In genomic region chr10:73773152-73773879, GRCh38 we compare ENCODE assay signal across 8 cellular contexts. TPM values are rescaled to one million over a fixed set of nuclear protein-coding genes. Genes with fewer than 3 reads are reported as not detected.
DNase-seq lines count a peak whose midpoint lies in the region; ATAC-seq and TF ChIP-seq lines count a peak whose summit lies in the region.

No MANE protein-coding gene starts in this region.

- peak overlapping the region; percentile 72 to 90 (median 88) for H3K4me3 ChIP-seq in esophagus squamous epithelium
- peak overlapping the region; percentile 69 for H3K4me3 ChIP-seq in parathyroid adenoma (ENCODE audit: low read depth, low read length)

- peaks cover 26 to 39% (median 27%) of the 10 kb centered on the region in 3 donors for H3K4me1 ChIP-seq in esophagus squamous epithelium
- H3K4me1 ChIP-seq in parathyroid adenoma = peaks cover 3% of the 10 kb centered on the region

- H3K36me3 Mint-ChIP-seq in T-helper 17 cell (ENCODE audit: low read depth) = peaks cover 8% of the 10 kb centered on the region

- H3K9ac ChIP-seq in parathyroid adenoma = no peak overlapping the region

- in situ Hi-C loops in ACHN (cut with HindIII; ENCODE audit: low pct_ligation_motif_present, low pct_unique_long_range_greater_than_20kb, low sequenced_read_pairs) = no loop called here

- 0 to 3% methylated on average over 8 of the region's 29 CpGs for WGBS in esophagus squamous epithelium, 2 donors

- ATAC-seq in GM19455 (IDR thresholded peaks at IDR 0.05; ENCODE audit: unreplicated experiment) = peak; percentile 5
- peak; percentile 4 for ATAC-seq in T-helper 17 cell
- no peak for ATAC-seq in HG03565 (IDR thresholded peaks at IDR 0.05; ENCODE audit: unreplicated experiment)

- H3K27me3 Mint-ChIP-seq in T-helper 17 cell = no peaks in the 10 kb centered on the region

- H3K27ac ChIP-seq in esophagus squamous epithelium (peak overlapping the region; percentile 96 to 99 (median 97)), parathyroid adenoma (peak overlapping the region; percentile 91)

- H3K36me3 ChIP-seq in esophagus squamous epithelium = peaks cover 18 to 74% (median 19%) of the 10 kb centered on the region in 3 donors
- no peaks in the 10 kb centered on the region for H3K36me3 ChIP-seq in parathyroid adenoma (ENCODE audit: control insufficient read depth, insufficient read depth, low read length)

- H3K4me3 Mint-ChIP-seq in T-helper 17 cell = peak overlapping the region; percentile 96

- H3K4me1 Mint-ChIP-seq in T-helper 17 cell = peaks cover 47% of the 10 kb centered on the region

- TF ChIP-seq POLR2A in esophagus squamous epithelium (IDR thresholded peaks at IDR 0.05) = no peak

- DNase-seq in ACHN (peak; percentile 19), T-helper 17 cell (no peak), esophagus squamous epithelium (lab: John Stamatoyannopoulos, UW) (no peak), HuH-7 (ENCODE audit: low spot score) (no peak), iPS-NIHi7 (ENCODE audit: extremely low spot score) (no peak)

- peak overlapping the region; percentile 93 for H2AFZ ChIP-seq in parathyroid adenoma

- intact Hi-C loops in esophagus squamous epithelium (cut with DNase I) = no loop called here

- no peak for TF ChIP-seq CTCF in esophagus squamous epithelium (IDR thresholded peaks at IDR 0.05)
- no peak for TF ChIP-seq CTCF in parathyroid adenoma (IDR thresholded peaks at IDR 0.05)

- peak overlapping the region; percentile 87 for H3K4me2 ChIP-seq in parathyroid adenoma (ENCODE audit: low read length)

- peak overlapping the region; percentile 85 for H3K27ac Mint-ChIP-seq in T-helper 17 cell

- H3K79me2 ChIP-seq in parathyroid adenoma = peaks cover 10% of the 10 kb centered on the region

- no peaks in the 10 kb centered on the region for H3K27me3 ChIP-seq in esophagus squamous epithelium
- H3K27me3 ChIP-seq in parathyroid adenoma (ENCODE audit: control insufficient read depth, insufficient read depth, low read length) = no peaks in the 10 kb centered on the region

- H3K9me3 ChIP-seq in T-helper 17 cell (ENCODE audit: control insufficient read depth, low read length, poor library complexity, severe bottlenecking) (no peaks in the 10 kb centered on the region), esophagus squamous epithelium (no peaks in the 10 kb centered on the region), parathyroid adenoma (ENCODE audit: control insufficient read depth, low read length) (no peaks in the 10 kb centered on the region)

RNA-seq across cellular contexts. Expression of gene CHCHD1, which starts 8.5 kb away (rescaled TPM):
- total RNA-seq in T-helper 17 cell (1 to 10 TPM; 6.6 to 7.6 TPM), esophagus squamous epithelium (10 to 100 TPM; 21.4 to 41.1 (median 32.8) TPM)

RNA-seq across cellular contexts. Expression of gene ZSWIM8, which starts 12.1 kb away (rescaled TPM):
- 10 to 100 TPM; 71.7 to 74.7 TPM for total RNA-seq in T-helper 17 cell
- total RNA-seq in esophagus squamous epithelium = 100 to 1,000 TPM in 1 of 4 donors, 10 to 100 TPM in 3; 33.3 to 116 (median 83.9) TPM

RNA-seq across cellular contexts. Expression of gene SEC24C, which starts 29.1 kb away (rescaled TPM):
- total RNA-seq in T-helper 17 cell = 10 to 100 TPM; 85.0 to 85.5 TPM
- total RNA-seq in esophagus squamous epithelium = 10 to 100 TPM; 59.1 to 78.8 (median 64.6) TPM

RNA-seq across cellular contexts. Expression of gene NDST2, which starts 38.1 kb away (rescaled TPM):
- total RNA-seq in T-helper 17 cell (10 to 100 TPM; 80.6 to 80.9 TPM), esophagus squamous epithelium (10 to 100 TPM; 20.6 to 30.3 (median 22.3) TPM)
